8 cellular contexts compared by ENCODE assay signal in the genomic region with DNA sequence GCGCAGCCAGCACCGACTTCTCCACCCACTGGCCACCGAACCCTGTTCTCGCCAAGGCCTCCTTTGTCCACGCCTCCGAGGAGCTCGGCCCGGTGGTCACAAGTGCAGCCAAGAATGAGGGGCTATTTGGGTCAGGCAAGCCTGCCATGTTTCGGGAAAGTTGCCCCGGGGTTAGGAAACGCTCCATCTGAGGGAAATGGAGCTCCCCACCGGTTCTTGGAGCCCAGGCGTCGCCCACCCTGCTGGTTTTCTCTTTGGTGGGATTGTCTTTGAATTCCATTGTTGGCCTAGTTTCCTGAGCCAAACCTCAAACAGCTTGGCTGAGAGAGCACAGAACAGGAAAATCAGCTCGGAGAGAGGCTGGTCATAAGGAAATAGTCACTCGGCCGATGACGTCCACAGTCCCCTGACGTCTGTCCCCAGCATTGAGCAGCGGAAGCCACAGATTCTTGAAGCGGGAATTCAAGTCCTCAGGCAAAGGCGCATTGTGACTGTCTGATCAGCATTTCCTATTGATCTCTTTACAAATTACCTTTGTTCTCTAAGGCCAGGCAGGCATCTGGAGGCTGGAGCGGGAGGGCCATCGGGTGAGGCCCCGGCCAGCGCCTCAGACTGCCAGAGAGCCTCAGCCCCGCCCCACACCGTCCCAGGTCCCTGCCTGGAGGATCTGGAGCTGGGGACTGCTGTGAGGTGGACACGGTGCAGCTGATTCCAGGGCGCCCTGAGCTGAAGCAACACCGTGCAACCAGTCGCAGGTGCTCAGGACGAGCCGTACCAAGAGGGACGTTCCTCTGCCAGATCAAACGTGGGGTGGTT.
DNase-seq lines count a peak whose midpoint lies in the region; ATAC-seq, FAIRE-seq and TF ChIP-seq lines count a peak whose summit lies in the region.

No MANE protein-coding gene starts in this region.

- intact Hi-C loops in endothelial cell of umbilical vein (cut with micrococcal nuclease): loop anchor here (1.0 to 10.0 kb wide), 5 partner anchors 27 to 362 kb away; no protein-coding TSS in a partner anchor
- intact Hi-C loops in mucosa of descending colon (cut with DNase I, micrococcal nuclease): no loop called here
- intact Hi-C loops in aorta (cut with DNase I): no loop called here

- H3K36me3 ChIP-seq in endothelial cell of umbilical vein (ENCODE audit: control insufficient read depth in 2 of 2, extremely low read depth in 1 of 2, insufficient read depth in 2 of 2, low read length in 2 of 2): no peaks in the 10 kb centered on the region
- H3K36me3 ChIP-seq in mucosa of descending colon (ENCODE audit: low read depth): no peaks in the 10 kb centered on the region
- H3K36me3 ChIP-seq in aorta (ENCODE audit: control insufficient read depth in 1 of 2, insufficient read depth in 2 of 2, low read length in 1 of 2): no peaks in the 10 kb centered on the region

- H4K20me1 ChIP-seq in endothelial cell of umbilical vein (replicated peaks; ENCODE audit: control insufficient read depth, extremely low read depth, insufficient read depth, low read length): no peaks in the 10 kb centered on the region

- 85 to 87% methylated on average over 36 of the region's 36 CpGs for WGBS in aorta, 2 donors

- dilution Hi-C loops in endothelial cell of umbilical vein (cut with MboI; ENCODE audit: extremely low pct_ligation_motif_present, low sequenced_read_pairs): no loop called here

- H3K9ac ChIP-seq in endothelial cell of umbilical vein (replicated peaks; ENCODE audit: extremely low read depth, insufficient read depth, low read length): no peak overlapping the region

- H3K79me2 ChIP-seq in endothelial cell of umbilical vein (ENCODE audit: control insufficient read depth, insufficient read depth, low read length): no peaks in the 10 kb centered on the region

- H3K4me1 ChIP-seq in endothelial cell of umbilical vein (ENCODE audit: control insufficient read depth, extremely low read depth, insufficient read depth, low read length) (peaks cover 7% of the 10 kb centered on the region), mucosa of descending colon (ENCODE audit: low read depth) (peaks cover 4% of the 10 kb centered on the region), aorta (ENCODE audit: control insufficient read depth in 1 of 2, insufficient read depth in 2 of 2, low read length in 2 of 2) (no peaks in the 10 kb centered on the region)

- no peaks in the 10 kb centered on the region for H3K9me3 Mint-ChIP-seq in activated naive CD8-positive, alpha-beta T cell (ENCODE audit: low read depth)
- H3K9me3 Mint-ChIP-seq in activated naive CD8-positive, alpha-beta T cell treated with anti-CD3 and anti-CD28 coated beads, Interleukin-2, amount 50 U/mL, for 24 hours: no peaks in the 10 kb centered on the region

- peak overlapping the region; percentile 7 for H3K4me3 Mint-ChIP-seq in activated naive CD8-positive, alpha-beta T cell
- no peak overlapping the region for H3K4me3 Mint-ChIP-seq in activated naive CD8-positive, alpha-beta T cell treated with anti-CD3 and anti-CD28 coated beads, Interleukin-2, amount 50 U/mL, for 24 hours

- FAIRE-seq in endothelial cell of umbilical vein (lab: Jason Lieb, UNC): peak; percentile 77

- no peak for TF ChIP-seq POLR2A in endothelial cell of umbilical vein (IDR thresholded peaks at IDR 0.05; ENCODE audit: low read depth, low read length)

- H3K4me3 ChIP-seq in endothelial cell of umbilical vein (replicated peaks in 1 of 3; ENCODE audit: insufficient read depth in 1 of 3, low read depth in 1 of 3, low read length in 3 of 3): no peak overlapping the region
- no peak overlapping the region for H3K4me3 ChIP-seq in mucosa of descending colon
- no peak overlapping the region for H3K4me3 ChIP-seq in aorta (ENCODE audit: low read length in 2 of 2)

- H3K9me3 ChIP-seq in endothelial cell of umbilical vein (replicated peaks; ENCODE audit: control insufficient read depth, insufficient read depth, low read length): no peaks in the 10 kb centered on the region
- H3K9me3 ChIP-seq in mucosa of descending colon: no peaks in the 10 kb centered on the region
- H3K9me3 ChIP-seq in aorta (ENCODE audit: control insufficient read depth, low read length): no peaks in the 10 kb centered on the region

- no peak for TF ChIP-seq CTCF in endothelial cell of umbilical vein (IDR thresholded peaks at IDR 0.05; ENCODE audit: extremely low read depth in 1 of 2, insufficient read depth in 1 of 2, low read depth in 1 of 2, low read length in 2 of 2)
- TF ChIP-seq CTCF in mucosa of descending colon (IDR thresholded peaks at IDR 0.05): no peak

- H3K4me2 ChIP-seq in endothelial cell of umbilical vein (ENCODE audit: insufficient read depth, low read length): no peak overlapping the region

- no peaks in the 10 kb centered on the region for H3K36me3 Mint-ChIP-seq in activated naive CD8-positive, alpha-beta T cell
- no peaks in the 10 kb centered on the region for H3K36me3 Mint-ChIP-seq in activated naive CD8-positive, alpha-beta T cell treated with anti-CD3 and anti-CD28 coated beads, Interleukin-2, amount 50 U/mL, for 24 hours (ENCODE audit: low read depth)

- no peaks in the 10 kb centered on the region for H3K27me3 Mint-ChIP-seq in activated naive CD8-positive, alpha-beta T cell
- H3K27me3 Mint-ChIP-seq in activated naive CD8-positive, alpha-beta T cell treated with anti-CD3 and anti-CD28 coated beads, Interleukin-2, amount 50 U/mL, for 24 hours: peaks cover 10% of the 10 kb centered on the region

- H3K9me1 ChIP-seq in endothelial cell of umbilical vein (replicated peaks; ENCODE audit: control insufficient read depth, extremely low read depth, insufficient read depth, low read length): no peaks in the 10 kb centered on the region

- H3K27ac ChIP-seq in endothelial cell of umbilical vein (ENCODE audit: insufficient read depth, low read depth, low read length) (no peak overlapping the region), aorta (ENCODE audit: low read depth in 1 of 2, low read length in 2 of 2) (no peak overlapping the region)

- CTCF ChIA-PET in endothelial cell of umbilical vein (lab: Charles Lee): interaction anchor here (1.5 kb wide), 1 partner anchor 321 kb away, joined by 7 read pairs; no protein-coding TSS in a partner anchor

- no peak for DNase-seq in activated naive CD8-positive, alpha-beta T cell treated with anti-CD3 and anti-CD28 coated beads, Interleukin-2, amount 50 U/mL, for 24 hours
- DNase-seq in endothelial cell of umbilical vein (ENCODE audit: low read depth, low spot score) (peak; percentile 21), mucosa of descending colon (peak in 2 of 3 donors; percentile 55 to 74), aorta (peak; percentile 80 to 83), NCI-H526 (lab: John Stamatoyannopoulos, UW) (no peak)

- H3K4me1 Mint-ChIP-seq in activated naive CD8-positive, alpha-beta T cell (ENCODE audit: low read depth): peaks cover 51% of the 10 kb centered on the region
- H3K4me1 Mint-ChIP-seq in activated naive CD8-positive, alpha-beta T cell treated with anti-CD3 and anti-CD28 coated beads, Interleukin-2, amount 50 U/mL, for 24 hours: peaks cover 46% of the 10 kb centered on the region

- POLR2A ChIA-PET in endothelial cell of umbilical vein (lab: Charles Lee): no interaction called here

- no TSS peak for BruUV-seq in endothelial cell of umbilical vein (replicated peaks; lab: Mats Ljungman, UMichigan)

- H3K27ac Mint-ChIP-seq in activated naive CD8-positive, alpha-beta T cell: no peak overlapping the region
- no peak overlapping the region for H3K27ac Mint-ChIP-seq in activated naive CD8-positive, alpha-beta T cell treated with anti-CD3 and anti-CD28 coated beads, Interleukin-2, amount 50 U/mL, for 24 hours

- H2AFZ ChIP-seq in endothelial cell of umbilical vein (ENCODE audit: low read depth, low read length): peak overlapping the region; percentile 81

- no peaks in the 10 kb centered on the region for H3K27me3 ChIP-seq in endothelial cell of umbilical vein (ENCODE audit: control insufficient read depth in 2 of 2, insufficient read depth in 2 of 2, low read length in 2 of 2)
- no peaks in the 10 kb centered on the region for H3K27me3 ChIP-seq in aorta (ENCODE audit: control insufficient read depth in 1 of 2, insufficient read depth in 2 of 2, low read length in 1 of 2)

- no peak for ATAC-seq in activated naive CD8-positive, alpha-beta T cell treated with anti-CD3 and anti-CD28 coated beads, Interleukin-2, amount 50 U/mL, for 24 hours
- ATAC-seq in mucosa of descending colon: peak; percentile 78
- peak; percentile 37 for ATAC-seq in aorta (ENCODE audit: low FRiP score)
- ATAC-seq in HG02763 (IDR thresholded peaks at IDR 0.05; ENCODE audit: unreplicated experiment): no peak
- ATAC-seq in GM18498 (IDR thresholded peaks at IDR 0.05; ENCODE audit: unreplicated experiment): no peak

TF ChIP-seq in endothelial cell of umbilical vein, 7 proteins besides CTCF, POLR2A, EP300 and RAD21:
- no peak for TF ChIP-seq MYC (IDR thresholded peaks at IDR 0.05; ENCODE audit: low read depth, low read length)
- no peak for TF ChIP-seq FOS (IDR thresholded peaks at IDR 0.05; ENCODE audit: borderline replicate concordance, insufficient read depth, low read length)
- no peak for TF ChIP-seq MAX (IDR thresholded peaks at IDR 0.05; ENCODE audit: insufficient read depth, insufficient read length)
- TF ChIP-seq GATA2 (IDR thresholded peaks at IDR 0.05; ENCODE audit: insufficient read depth, insufficient read length, low read depth, low read length): no peak

Comparison
In these comparisons a context has a peak if more than half of its experiments do, and no peak if none do; other contexts are left out.
1. ATAC-seq: peak in mucosa of descending colon (single experiment) and aorta (single experiment); none in activated naive CD8-positive, alpha-beta T cell treated with anti-CD3 and anti-CD28 coated beads, Interleukin-2, amount 50 U/mL, for 24 hours (single experiment), HG02763 (single experiment) and GM18498 (single experiment).
2. DNase-seq: peak in endothelial cell of umbilical vein (single experiment), mucosa of descending colon (2 of 3) and aorta (2 of 2); none in activated naive CD8-positive, alpha-beta T cell treated with anti-CD3 and anti-CD28 coated beads, Interleukin-2, amount 50 U/mL, for 24 hours (single experiment) and NCI-H526 (0 of 2).